In the genomic region with DNA sequence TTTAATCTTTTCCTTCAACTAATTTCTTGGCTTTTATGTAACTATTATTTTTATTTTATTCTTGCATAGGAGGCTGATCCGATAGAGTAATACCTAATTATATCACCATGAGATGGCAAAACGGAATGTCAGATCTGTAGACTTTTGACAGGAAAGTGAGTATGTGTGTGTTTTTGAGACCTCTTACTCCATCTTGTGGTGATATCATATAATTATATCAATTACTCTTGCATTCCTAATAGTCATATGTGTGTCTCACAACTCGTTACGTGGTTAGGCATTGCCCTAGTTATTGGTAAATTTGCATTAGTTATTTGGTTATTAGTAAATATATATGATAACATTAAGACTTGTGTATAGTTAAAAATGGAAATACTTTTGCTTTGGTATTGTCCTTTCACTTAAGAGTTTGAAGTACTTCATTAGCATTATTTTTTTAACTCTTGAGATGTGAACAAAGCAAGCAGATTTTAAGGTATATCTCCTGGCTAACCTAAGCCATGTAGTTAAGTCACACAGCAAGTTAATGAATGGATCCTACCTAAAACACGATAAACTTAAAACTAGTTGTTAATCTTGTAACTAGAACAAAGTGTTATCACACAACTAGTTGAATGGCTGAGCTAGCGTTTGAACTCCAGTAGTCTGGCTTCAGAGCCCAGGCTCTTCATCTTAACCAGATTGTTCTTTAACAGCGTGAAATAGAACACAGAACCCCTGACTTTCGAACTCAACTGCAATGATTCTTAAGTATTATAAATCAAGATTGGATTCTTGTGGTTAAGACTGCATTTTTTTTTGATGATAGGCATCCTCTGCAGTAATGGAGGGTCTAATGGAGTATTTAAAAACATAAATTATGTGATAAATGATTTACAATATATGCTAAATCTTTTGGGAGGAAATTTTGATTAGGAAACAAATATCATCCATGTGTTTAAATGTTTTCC, we compare ENCODE assay signal across 8 cellular contexts.
DNase-seq lines count a peak whose midpoint lies in the region; ATAC-seq and TF ChIP-seq lines count a peak whose summit lies in the region.

No MANE protein-coding gene starts in this region.

- no peaks in the 10 kb centered on the region for H3K27me3 Mint-ChIP-seq in progenitor cell of endocrine pancreas

- DNase-seq in GM03348 (ENCODE audit: low spot score) (peak; percentile 68), NCI-H1694 treated with DMSO at 0.1 percent for 48 hours (lab: John Stamatoyannopoulos, UW) (peak; percentile 60), dermis blood vessel endothelial cell (peak; percentile 75), progenitor cell of endocrine pancreas (ENCODE audit: low spot score, unreplicated experiment) (no peak), midbrain (lab: John Stamatoyannopoulos, UW) (no peak), NCI-H187 treated with DMSO at 0.1 percent for 48 hours (lab: John Stamatoyannopoulos, UW) (no peak)

- ATAC-seq in GM21825 (IDR thresholded peaks at IDR 0.05; ENCODE audit: unreplicated experiment) (peak; percentile 58), HG03520 (IDR thresholded peaks at IDR 0.05; ENCODE audit: unreplicated experiment) (no peak)

- no peak overlapping the region for H3K27ac Mint-ChIP-seq in progenitor cell of endocrine pancreas

- TF ChIP-seq CTCF in progenitor cell of endocrine pancreas (IDR thresholded peaks at IDR 0.05; ENCODE audit: unreplicated experiment): peak; percentile 18

- H3K4me3 Mint-ChIP-seq in progenitor cell of endocrine pancreas (ENCODE audit: low read depth): no peak overlapping the region

- no peaks in the 10 kb centered on the region for H3K9me3 Mint-ChIP-seq in progenitor cell of endocrine pancreas (ENCODE audit: low read depth)

- no peaks in the 10 kb centered on the region for H3K4me1 Mint-ChIP-seq in progenitor cell of endocrine pancreas (ENCODE audit: low read depth)

- H3K36me3 Mint-ChIP-seq in progenitor cell of endocrine pancreas (ENCODE audit: insufficient read depth): no peaks in the 10 kb centered on the region

Comparison
In these comparisons a context has a peak if more than half of its experiments do, and no peak if none do; other contexts are left out.
1. DNase-seq: peak in GM03348 (single experiment), NCI-H1694 treated with DMSO at 0.1 percent for 48 hours (single experiment) and dermis blood vessel endothelial cell (single experiment); none in progenitor cell of endocrine pancreas (single experiment), midbrain (single experiment) and NCI-H187 treated with DMSO at 0.1 percent for 48 hours (single experiment).